In genomic region chr2:112259509-112260294, GRCh38 we compare ENCODE assay signal across 8 cellular contexts. TPM values are rescaled to one million over a fixed set of nuclear protein-coding genes. Genes with fewer than 3 reads are reported as not detected.
A peak's percentile ranks its signal among the peaks of the same experiment; 100 is the strongest.
DNase-seq lines count a peak whose midpoint lies in the region; ATAC-seq and TF ChIP-seq lines count a peak whose summit lies in the region.

No MANE protein-coding gene starts in this region.

- no peaks in the 10 kb centered on the region for H3K27me3 Mint-ChIP-seq in activated naive CD8-positive, alpha-beta T cell treated with anti-CD3 and anti-CD28 coated beads, Interleukin-2, amount 50 U/mL, for 24 hours

- no peak overlapping the region for H3K27ac ChIP-seq in C4-2B

- H3K4me1 Mint-ChIP-seq in activated naive CD8-positive, alpha-beta T cell treated with anti-CD3 and anti-CD28 coated beads, Interleukin-2, amount 50 U/mL, for 24 hours: peaks cover 19% of the 10 kb centered on the region

- DNase-seq in MV-4-11 (lab: John Stamatoyannopoulos, UW): peak; percentile 71
- peak; percentile 73 for DNase-seq in T follicular helper cell (ENCODE audit: low read depth)
- DNase-seq in activated naive CD8-positive, alpha-beta T cell treated with anti-CD3 and anti-CD28 coated beads, Interleukin-2, amount 50 U/mL, for 24 hours: peak; percentile 87
- peak; percentile 86 for DNase-seq in left cardiac atrium
- peak; percentile 83 for DNase-seq in retina

- H3K4me3 Mint-ChIP-seq in activated naive CD8-positive, alpha-beta T cell treated with anti-CD3 and anti-CD28 coated beads, Interleukin-2, amount 50 U/mL, for 24 hours: peak overlapping the region; percentile 39

- peak; percentile 96 for TF ChIP-seq CTCF in C4-2B (conservative IDR thresholded peaks at IDR 0.05)

- ATAC-seq in GM21526 (IDR thresholded peaks at IDR 0.05; ENCODE audit: low FRiP score, unreplicated experiment) (peak; percentile 35), left cardiac atrium (peak; percentile 57 to 62), GM18858 (IDR thresholded peaks at IDR 0.05; ENCODE audit: unreplicated experiment) (no peak)
- peak; percentile 52 for ATAC-seq in activated naive CD8-positive, alpha-beta T cell treated with anti-CD3 and anti-CD28 coated beads, Interleukin-2, amount 50 U/mL, for 24 hours

- intact Hi-C loops in left cardiac atrium (cut with DNase I): loop anchor here in 1 of 2 donors (5.0 to 10.0 kb wide), 2 partner anchors 135 to 173 kb away; partner anchors contain the start of gene RGPD8

- peaks cover 3% of the 10 kb centered on the region for H3K9me3 Mint-ChIP-seq in activated naive CD8-positive, alpha-beta T cell treated with anti-CD3 and anti-CD28 coated beads, Interleukin-2, amount 50 U/mL, for 24 hours

- H3K36me3 Mint-ChIP-seq in activated naive CD8-positive, alpha-beta T cell treated with anti-CD3 and anti-CD28 coated beads, Interleukin-2, amount 50 U/mL, for 24 hours (ENCODE audit: low read depth): no peaks in the 10 kb centered on the region

- H3K27ac Mint-ChIP-seq in activated naive CD8-positive, alpha-beta T cell treated with anti-CD3 and anti-CD28 coated beads, Interleukin-2, amount 50 U/mL, for 24 hours: peak overlapping the region; percentile 32

RNA-seq across cellular contexts. Expression of gene ZC3H8, which starts 4.9 kb away (rescaled TPM):
- total RNA-seq in left cardiac atrium: 1 to 10 TPM; 8.8 to 10.0 TPM

RNA-seq across cellular contexts. Expression of gene ZC3H6, which starts 15.7 kb away (rescaled TPM):
- 10 to 100 TPM; 18.7 to 20.0 TPM for total RNA-seq in left cardiac atrium
